20 cellular contexts compared by ENCODE assay signal in the genomic region with DNA sequence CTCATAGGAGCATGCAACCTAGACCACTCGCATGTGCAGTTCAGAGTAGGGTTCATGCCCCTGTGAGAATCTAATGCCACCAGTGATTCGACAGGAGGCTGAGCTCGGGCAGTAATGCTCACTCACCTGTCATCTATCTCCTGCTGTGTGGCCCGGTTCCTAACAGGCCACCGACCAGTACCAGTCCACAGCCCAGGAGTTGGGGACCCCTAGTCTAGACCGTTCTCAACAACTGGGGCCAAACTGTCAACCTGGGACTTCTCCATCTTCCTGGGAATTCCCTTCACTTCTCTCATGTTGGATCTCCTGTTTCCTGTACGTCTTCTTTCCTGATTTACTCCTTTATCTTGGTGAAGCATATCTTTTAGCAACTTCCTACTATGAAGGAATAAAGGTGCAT.
DNase-seq lines count a peak whose midpoint lies in the region; ATAC-seq and TF ChIP-seq lines count a peak whose summit lies in the region.
"Had no signal": no experiment of that assay in that cellular context is flagged by ENCODE, and none has a peak within 500 bp of the region (broad histone marks: within the 10 kb centered on the region; RNA-seq: fewer than 3 reads in every experiment).

No MANE protein-coding gene starts in this region.

- H3K4me2 ChIP-seq in neuronal stem cell (ENCODE audit: insufficient read depth, low read length, poor library complexity, severe bottlenecking) = no peak overlapping the region
- H3K4me2 ChIP-seq: A549; BLaER1 treated with 17β-estradiol and CSF1 and Interleukin-3, amounts not matched to agents 10 nM and 100 nM had no signal

- no peak overlapping the region for H2AFZ ChIP-seq in neuronal stem cell (ENCODE audit: low read length)

- H4K8ac ChIP-seq in neuronal stem cell (ENCODE audit: low read depth, low read length) = no peak overlapping the region

- H3K23ac ChIP-seq in neuronal stem cell (ENCODE audit: low read depth, low read length, poor library complexity) = peak overlapping the region; percentile 49

- H3K4me1 Mint-ChIP-seq in type B pancreatic cell (ENCODE audit: unreplicated experiment) = peaks cover 14% of the 10 kb centered on the region
- H3K4me1 Mint-ChIP-seq: CD14-positive monocyte; CD8-positive, alpha-beta memory T cell had no signal

- no peak overlapping the region for H3K14ac ChIP-seq in neuronal stem cell (ENCODE audit: low read length)

- H2BK15ac ChIP-seq in neuronal stem cell (ENCODE audit: low read length) = no peak overlapping the region

- no peak overlapping the region for H2BK12ac ChIP-seq in neuronal stem cell (ENCODE audit: low read length)

- H3K36me3 ChIP-seq in neuronal stem cell (replicated peaks in 1 of 2; ENCODE audit: control insufficient read depth in 2 of 2, insufficient read depth in 2 of 2, low read length in 2 of 2) = no peaks in the 10 kb centered on the region
- H3K36me3 ChIP-seq: BE2C; BLaER1 treated with 17β-estradiol and CSF1 and Interleukin-3, amounts not matched to agents 10 nM and 100 nM; HAP-1 had no signal

- no peaks in the 10 kb centered on the region for H3K79me1 ChIP-seq in neuronal stem cell (ENCODE audit: low read depth, low read length)

- ATAC-seq in HG02970 (IDR thresholded peaks at IDR 0.05; ENCODE audit: low FRiP score, unreplicated experiment) = no peak
- ATAC-seq: A549 had no signal

- no peak overlapping the region for H3K27ac Mint-ChIP-seq in type B pancreatic cell
- H3K27ac Mint-ChIP-seq: CD14-positive monocyte; CD4-positive, alpha-beta T cell; CD8-positive, alpha-beta memory T cell; HFFc6 had no signal

- H2BK120ac ChIP-seq in neuronal stem cell (ENCODE audit: low read depth, low read length) = no peak overlapping the region

- H3K27me3 ChIP-seq in neuronal stem cell (ENCODE audit: control insufficient read depth in 3 of 3, insufficient read depth in 3 of 3, low read depth in 1 of 3, low read length in 3 of 3) = peaks cover 0 to 3% (median 0%) of the 10 kb centered on the region in 3 experiments
- H3K27me3 ChIP-seq: BE2C; BLaER1 treated with 17β-estradiol and CSF1 and Interleukin-3, amounts not matched to agents 10 nM and 100 nM had no signal

- H3K36me3 Mint-ChIP-seq in type B pancreatic cell = no peaks in the 10 kb centered on the region
- H3K36me3 Mint-ChIP-seq: CD14-positive monocyte; CD8-positive, alpha-beta memory T cell had no signal

- H3K18ac ChIP-seq in neuronal stem cell (ENCODE audit: low read length) = no peak overlapping the region

- H4K91ac ChIP-seq in neuronal stem cell (ENCODE audit: low read depth, low read length, poor library complexity) = no peak overlapping the region

- no peaks in the 10 kb centered on the region for H3K27me3 Mint-ChIP-seq in type B pancreatic cell

- H3K4me3 Mint-ChIP-seq in type B pancreatic cell = no peak overlapping the region
- H3K4me3 Mint-ChIP-seq: CD14-positive monocyte; CD4-positive, alpha-beta T cell; CD8-positive, alpha-beta memory T cell; HFFc6 had no signal

- no peak overlapping the region for H3K9ac ChIP-seq in neuronal stem cell (ENCODE audit: low read depth, low read length, poor library complexity)
- H3K9ac ChIP-seq: BLaER1 treated with 17β-estradiol and CSF1 and Interleukin-3, amounts not matched to agents 10 nM and 100 nM had no signal

- no peaks in the 10 kb centered on the region for H3K9me3 ChIP-seq in neuronal stem cell (replicated peaks in 1 of 2; ENCODE audit: control insufficient read depth in 2 of 2, insufficient read depth in 1 of 2, low read depth in 1 of 2, low read length in 2 of 2)
- H3K9me3 ChIP-seq: A549, BE2C, HAP-1 had no signal

- no peak for TF ChIP-seq CTCF in VCaP (conservative IDR thresholded peaks at IDR 0.05)
- TF ChIP-seq CTCF in type B pancreatic cell (conservative IDR thresholded peaks at IDR 0.05) = no peak

- H3K4ac ChIP-seq in neuronal stem cell (ENCODE audit: low read length) = no peak overlapping the region

- H3K4me1 ChIP-seq in neuronal stem cell (ENCODE audit: control insufficient read depth in 2 of 2, insufficient read depth in 1 of 2, low read depth in 1 of 2, low read length in 2 of 2) = no peaks in the 10 kb centered on the region
- H3K4me1 ChIP-seq: A549, BE2C, HAP-1 had no signal

- peak overlapping the region; percentile 70 for H3K27ac ChIP-seq in VCaP
- no peak overlapping the region for H3K27ac ChIP-seq in neuronal stem cell (replicated peaks; ENCODE audit: low read length)
- H3K27ac ChIP-seq: A549; BLaER1 treated with 17β-estradiol and CSF1 and Interleukin-3, amounts not matched to agents 10 nM and 100 nM had no signal

- DNase-seq in neuronal stem cell (ENCODE audit: low spot score) (no peak), type B pancreatic cell (ENCODE audit: extremely low spot score, unreplicated experiment) (peak; percentile 37), NCI-H446 (lab: John Stamatoyannopoulos, UW) (no peak), iPS-NIHi7 (ENCODE audit: extremely low spot score) (no peak)
- DNase-seq: 8988T; ACHN; AML-193; BE2C; Calu3; CD4-positive, alpha-beta T cell; CD8-positive, alpha-beta memory T cell; DND-41; GOT3; HFFc6 had no signal

- H2BK5ac ChIP-seq in neuronal stem cell (ENCODE audit: low read length) = no peak overlapping the region

- no CpG with 5 or more reads among the region's 7 CpGs for WGBS in neuronal stem cell (ENCODE audit: extremely low coverage in 2 of 2, insufficient read length in 2 of 2, insufficient replicate concordance in 1 of 2), 2 donors

- peaks cover 8% of the 10 kb centered on the region for H3K9me3 Mint-ChIP-seq in type B pancreatic cell
- H3K9me3 Mint-ChIP-seq: CD4-positive, alpha-beta T cell; CD8-positive, alpha-beta memory T cell had no signal

- H2AK5ac ChIP-seq in neuronal stem cell (ENCODE audit: low read depth, low read length) = no peak overlapping the region

- no peak overlapping the region for H3K4me3 ChIP-seq in neuronal stem cell (ENCODE audit: low read length in 2 of 2)
- H3K4me3 ChIP-seq: A549; BLaER1 treated with 17β-estradiol and CSF1 and Interleukin-3, amounts not matched to agents 10 nM and 100 nM; HAP-1 had no signal
